1 cellular context compared by ENCODE assay signal in genomic region chr2:241500016-241500415, GRCh38.
TF ChIP-seq lines count a peak whose summit lies in the region.

No MANE protein-coding gene starts in this region.

TF ChIP-seq in K562, 482 proteins besides CTCF, POLR2A, EP300 and RAD21:
- TF ChIP-seq JUND (IDR thresholded peaks at IDR 0.05; ENCODE audit: borderline replicate concordance, low read depth, low read length), result no peak
- TF ChIP-seq JUND (tag; IDR thresholded peaks at IDR 0.05; ENCODE audit: borderline replicate concordance, low read depth, low read length), result no peak
- no peak for TF ChIP-seq ESRRA (IDR thresholded peaks at IDR 0.05; ENCODE audit: borderline replicate concordance, low read depth)
- TF ChIP-seq SAFB (IDR thresholded peaks at IDR 0.05; ENCODE audit: borderline replicate concordance, low read depth, low read length), result no peak
- no peak for TF ChIP-seq ZBTB2 (IDR thresholded peaks at IDR 0.05)
- no peak for TF ChIP-seq ATF3 (IDR thresholded peaks at IDR 0.05)
- TF ChIP-seq ATF3 (CRISPR knock-in tag; conservative IDR thresholded peaks at IDR 0.05), result no peak
- no peak for TF ChIP-seq ZNF174 (CRISPR knock-in tag; IDR thresholded peaks at IDR 0.05)
- TF ChIP-seq STAG1 (CRISPR knock-in tag; IDR thresholded peaks at IDR 0.05; ENCODE audit: borderline replicate concordance), result no peak
- TF ChIP-seq HNRNPH1 (optimal IDR thresholded peaks at IDR 0.05; ENCODE audit: low read depth, low read length), result no peak
- TF ChIP-seq ZKSCAN3 (CRISPR knock-in tag; IDR thresholded peaks at IDR 0.05), result no peak
- TF ChIP-seq FOXM1 (IDR thresholded peaks at IDR 0.05; ENCODE audit: low read depth), result no peak
- TF ChIP-seq FOXM1 (CRISPR knock-in tag; IDR thresholded peaks at IDR 0.05; ENCODE audit: low read depth), result no peak
- TF ChIP-seq ATF4 (CRISPR knock-in tag; IDR thresholded peaks at IDR 0.05), result no peak
- TF ChIP-seq ZFX (CRISPR knock-in tag; IDR thresholded peaks at IDR 0.05), result no peak
- TF ChIP-seq SP2 (IDR thresholded peaks at IDR 0.05; ENCODE audit: extremely low read depth, low read depth, low read length, poor library complexity, severe bottlenecking), result no peak
- no peak for TF ChIP-seq NCOA4 (IDR thresholded peaks at IDR 0.05; ENCODE audit: partially characterized antibody)
- TF ChIP-seq CC2D1A (IDR thresholded peaks at IDR 0.05), result no peak
- no peak for TF ChIP-seq HIVEP1 (CRISPR knock-in tag; IDR thresholded peaks at IDR 0.05)
- no peak for TF ChIP-seq ZBTB43 (CRISPR knock-in tag; IDR thresholded peaks at IDR 0.05)
- TF ChIP-seq NEUROD1 (IDR thresholded peaks at IDR 0.05; ENCODE audit: borderline replicate concordance, low read depth, low read length, partially characterized antibody), result no peak
TF ChIP-seq in K562: peak in this region for 0.
